8 cellular contexts compared by ENCODE assay signal in the genomic region with DNA sequence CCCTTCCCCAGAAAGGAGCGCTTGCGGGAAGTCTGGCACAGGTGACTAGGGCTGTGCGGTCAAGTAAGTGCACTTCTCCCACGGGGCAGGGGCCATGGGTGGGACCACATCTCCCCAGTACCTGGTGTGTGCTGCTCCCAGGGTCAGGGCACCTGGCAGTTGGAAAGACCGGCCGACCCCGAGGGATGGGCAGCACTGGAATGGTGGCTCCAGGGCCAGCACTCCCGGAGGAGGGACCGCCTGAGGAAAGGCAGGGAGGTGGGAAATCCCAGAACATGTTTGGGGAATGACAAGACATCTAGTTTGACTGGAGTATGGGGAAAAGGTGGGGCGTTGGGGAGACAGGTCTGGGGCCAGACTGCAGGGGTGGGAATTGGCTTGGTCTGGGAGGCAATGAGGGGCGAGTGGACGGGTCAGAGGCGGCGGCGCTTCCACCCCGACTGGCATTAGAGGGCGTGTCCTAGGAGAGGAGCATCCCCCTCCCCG. TPM values are rescaled to one million over a fixed set of nuclear protein-coding genes. Genes with fewer than 3 reads are reported as not detected.
DNase-seq lines count a peak whose midpoint lies in the region; ATAC-seq and TF ChIP-seq lines count a peak whose summit lies in the region.

No MANE protein-coding gene starts in this region.

- DNase-seq in endodermal cell (peak; percentile 84), neural crest cell (ENCODE audit: low read depth, low spot score) (no peak), AG20443 (ENCODE audit: low spot score) (no peak), SIG-M5 (lab: John Stamatoyannopoulos, UW) (no peak)

- no peak for TF ChIP-seq CTCF in Loucy (conservative IDR thresholded peaks at IDR 0.05; ENCODE audit: low read length)
- TF ChIP-seq CTCF in endodermal cell (conservative IDR thresholded peaks at IDR 0.05): no peak
- TF ChIP-seq CTCF in neural crest cell (conservative IDR thresholded peaks at IDR 0.05): no peak

- peak overlapping the region; percentile 98 for H3K4me2 ChIP-seq in BLaER1
- H3K4me2 ChIP-seq in Loucy (ENCODE audit: low read depth, low read length, poor library complexity, severe bottlenecking): peak overlapping the region; percentile 80

- no peak overlapping the region for H3K27ac Mint-ChIP-seq in endodermal cell
- no peak overlapping the region for H3K27ac Mint-ChIP-seq in neural crest cell (ENCODE audit: unreplicated experiment)

- no peaks in the 10 kb centered on the region for H3K36me3 Mint-ChIP-seq in endodermal cell (ENCODE audit: low read depth)
- H3K36me3 Mint-ChIP-seq in neural crest cell (ENCODE audit: low read depth): no peaks in the 10 kb centered on the region

- H3K4me1 Mint-ChIP-seq in endodermal cell (peaks cover 24% of the 10 kb centered on the region), neural crest cell (peaks cover 14% of the 10 kb centered on the region)

- H3K4me1 ChIP-seq in BLaER1 (peaks cover 46% of the 10 kb centered on the region), Loucy (ENCODE audit: insufficient read depth, low read length, poor library complexity, severe bottlenecking) (peaks cover 42% of the 10 kb centered on the region), endodermal cell (ENCODE audit: control insufficient read depth, insufficient read depth, low read length) (no peaks in the 10 kb centered on the region)

- H3K9me3 ChIP-seq in BLaER1: no peaks in the 10 kb centered on the region
- H3K9me3 ChIP-seq in Loucy (ENCODE audit: insufficient read depth, low read depth, low read length): no peaks in the 10 kb centered on the region
- no peaks in the 10 kb centered on the region for H3K9me3 ChIP-seq in endodermal cell (ENCODE audit: control insufficient read depth, low read length)

- peaks cover 73% of the 10 kb centered on the region for H3K27me3 Mint-ChIP-seq in endodermal cell (ENCODE audit: insufficient read depth)
- H3K27me3 Mint-ChIP-seq in neural crest cell (ENCODE audit: low read depth): peaks cover 62% of the 10 kb centered on the region

- peaks cover 38% of the 10 kb centered on the region for H3K79me2 ChIP-seq in Loucy (ENCODE audit: insufficient read depth, low read length)

- H2AFZ ChIP-seq in Loucy (ENCODE audit: low read length): peak overlapping the region; percentile 69

- peak overlapping the region; percentile 87 for H3K4me3 ChIP-seq in BLaER1
- peak overlapping the region; percentile 73 for H3K4me3 ChIP-seq in Loucy (ENCODE audit: low read length, poor library complexity, severe bottlenecking)
- peak overlapping the region; percentile 91 for H3K4me3 ChIP-seq in endodermal cell (ENCODE audit: low read length)

- H3F3A ChIP-seq in Loucy (ENCODE audit: low read depth): no peaks in the 10 kb centered on the region

- H3K4me3 Mint-ChIP-seq in endodermal cell: peak overlapping the region; percentile 70
- peak overlapping the region; percentile 82 for H3K4me3 Mint-ChIP-seq in neural crest cell

- H3K27me3 ChIP-seq in BLaER1: no peaks in the 10 kb centered on the region
- H3K27me3 ChIP-seq in Loucy (ENCODE audit: insufficient read depth, low read length, poor library complexity, severe bottlenecking): no peaks in the 10 kb centered on the region
- peaks cover 16% of the 10 kb centered on the region for H3K27me3 ChIP-seq in endodermal cell (ENCODE audit: control insufficient read depth, insufficient read depth, low read length, poor library complexity, severe bottlenecking)

- WGBS in endodermal cell (ENCODE audit: insufficient coverage in 1 of 2, insufficient read length in 1 of 2), 2 experiments: 1 to 3% methylated on average over 16 to 18 of the region's 18 CpGs

- H3K36me3 ChIP-seq in BLaER1 (no peaks in the 10 kb centered on the region), Loucy (ENCODE audit: insufficient read depth, low read length) (no peaks in the 10 kb centered on the region), endodermal cell (ENCODE audit: control insufficient read depth, insufficient read depth, low read length) (no peaks in the 10 kb centered on the region)

- H3K9ac ChIP-seq in BLaER1: peak overlapping the region; percentile 82
- no peak overlapping the region for H3K9ac ChIP-seq in Loucy (ENCODE audit: low read depth, low read length, poor library complexity, severe bottlenecking)
- no peak overlapping the region for H3K9ac ChIP-seq in endodermal cell (ENCODE audit: extremely low read depth, low read length, poor library complexity, severe bottlenecking)

- H3K27ac ChIP-seq in BLaER1 (no peak overlapping the region), endodermal cell (ENCODE audit: low read depth, low read length) (no peak overlapping the region)

- no peaks in the 10 kb centered on the region for H3K9me2 ChIP-seq in Loucy (replicated peaks; ENCODE audit: low read depth, low read length)

- H4K20me1 ChIP-seq in BLaER1 (no peaks in the 10 kb centered on the region), Loucy (ENCODE audit: insufficient read depth, low read length, poor library complexity, severe bottlenecking) (peaks cover 9% of the 10 kb centered on the region)

- H3K9me3 Mint-ChIP-seq in endodermal cell: no peaks in the 10 kb centered on the region
- no peaks in the 10 kb centered on the region for H3K9me3 Mint-ChIP-seq in neural crest cell

- no peak for ATAC-seq in GM19467 (IDR thresholded peaks at IDR 0.05; ENCODE audit: unreplicated experiment)
- no peak for ATAC-seq in HG03354 (IDR thresholded peaks at IDR 0.05; ENCODE audit: poor library complexity, severe bottlenecking, unreplicated experiment)

RNA-seq across cellular contexts. Expression of a gene that starts 0.7 kb away (rescaled TPM):
- total RNA-seq in endodermal cell (10 to 100 TPM; 38.6 to 54.2 TPM), neural crest cell (21.5 and 24.2 TPM in 2 replicates)
- polyA plus RNA-seq in endodermal cell (2013, experiment 1 of 2): 26.4 TPM
- polyA plus RNA-seq in endodermal cell (2013, experiment 2 of 2): 34.6 TPM

RNA-seq across cellular contexts. Expression of a gene that starts 33.4 kb away (rescaled TPM):
- total RNA-seq in endodermal cell (under 1 TPM; 0.18 to 0.35 TPM), neural crest cell (not detected in 2 replicates)
- not detected for polyA plus RNA-seq in endodermal cell (2013, experiment 1 of 2)
- polyA plus RNA-seq in endodermal cell (2013, experiment 2 of 2): not detected

RNA-seq across cellular contexts. Expression of a gene that starts 54.9 kb away (rescaled TPM):
- total RNA-seq in endodermal cell: 100 to 1,000 TPM; 221 to 240 TPM
- polyA plus RNA-seq in endodermal cell (2013, experiment 1 of 2): 227 TPM
- polyA plus RNA-seq in endodermal cell (2013, experiment 2 of 2): 229 TPM
- total RNA-seq in neural crest cell: 222 and 224 TPM in 2 replicates
